19 cellular contexts compared by ENCODE assay signal in genomic region chr12:18552829-18553228, GRCh38.
DNase-seq lines count a peak whose midpoint lies in the region; ATAC-seq, FAIRE-seq and TF ChIP-seq lines count a peak whose summit lies in the region.
"Had no signal": no experiment of that assay in that cellular context is flagged by ENCODE, and none has a peak within 500 bp of the region (broad histone marks: within the 10 kb centered on the region; RNA-seq: fewer than 3 reads in every experiment).

No MANE protein-coding gene starts in this region.

- no peak overlapping the region for H3K4me2 ChIP-seq in keratinocyte (ENCODE audit: control insufficient read depth, extremely low read depth, insufficient read depth, low read depth, low read length)

- H3K9ac ChIP-seq in keratinocyte (ENCODE audit: control insufficient read depth, extremely low read depth, insufficient read depth, low read length) = no peak overlapping the region

- H3K27ac ChIP-seq in RWPE2 (ENCODE audit: poor library complexity, severe bottlenecking) (no peak overlapping the region), keratinocyte (ENCODE audit: control insufficient read depth, insufficient read depth, low read length) (no peak overlapping the region)
- H3K27ac ChIP-seq: SJCRH30 had no signal

- no peaks in the 10 kb centered on the region for H3K79me2 ChIP-seq in keratinocyte (ENCODE audit: control insufficient read depth, insufficient read depth, low read length)

- no peak for FAIRE-seq in keratinocyte (lab: Jason Lieb, UNC)
- FAIRE-seq: endothelial cell of umbilical vein had no signal

- peak; percentile 1 for DNase-seq in DMS 273 (lab: John Stamatoyannopoulos, UW; ENCODE audit: unreplicated experiment)
- no peak for DNase-seq in DMS 273 treated with DMSO at 0.1 percent for 48 hours (lab: John Stamatoyannopoulos, UW)
- DNase-seq in RWPE2 (ENCODE audit: low spot score) = no peak
- no peak for DNase-seq in keratinocyte (ENCODE audit: low read depth, low spot score)
- DNase-seq in ACHN = no peak
- no peak for DNase-seq in HUDEP-2 (lab: John Stamatoyannopoulos, UW; ENCODE audit: unreplicated experiment in 76 of 76)
- DNase-seq in NCI-H2081 (lab: John Stamatoyannopoulos, UW) = no peak
- DNase-seq: 8988T; activated CD4-positive, alpha-beta T cell treated with anti-CD3 and anti-CD28 coated beads for 1 hour; activated CD8-positive, alpha-beta memory T cell treated with anti-CD3 and anti-CD28 coated beads, Interleukin-2, amount 10 ng/mL, durations not matched to agents 7 days and 5 days; activated effector memory CD4-positive, alpha-beta T cell treated with Interleukin-2 at 50 U/mL for 16 hours; aorta; CD4-positive, alpha-beta T cell; NCI-H2081 treated with DMSO at 0.1 percent for 48 hours; stimulated activated CD4-positive, alpha-beta T cell treated with anti-CD3 and anti-CD28 coated beads, Interleukin-2, amount 100 ng/mL, for 24 hours; T-helper 9 cell had no signal

- no peaks in the 10 kb centered on the region for H3K36me3 ChIP-seq in RWPE2 (ENCODE audit: low read depth)
- H3K36me3 ChIP-seq in keratinocyte (ENCODE audit: control insufficient read depth in 2 of 2, extremely low read depth in 1 of 2, insufficient read depth in 2 of 2, low read length in 2 of 2) = no peaks in the 10 kb centered on the region
- H3K36me3 ChIP-seq: SJCRH30 had no signal

- no peak overlapping the region for H2AFZ ChIP-seq in keratinocyte (ENCODE audit: control insufficient read depth, low read length)

- no peaks in the 10 kb centered on the region for H4K20me1 ChIP-seq in keratinocyte (ENCODE audit: control insufficient read depth, extremely low read depth, insufficient read depth, low read length)

- H3K9me1 ChIP-seq in keratinocyte (ENCODE audit: control insufficient read depth, extremely low read depth, insufficient read depth, low read length) = no peaks in the 10 kb centered on the region

- H3K9me3 ChIP-seq in RWPE2 (ENCODE audit: severe bottlenecking) (no peaks in the 10 kb centered on the region), keratinocyte (ENCODE audit: control insufficient read depth, low read depth, low read length) (no peaks in the 10 kb centered on the region)
- H3K9me3 ChIP-seq: SJCRH30 had no signal

- H3K4me1 ChIP-seq in RWPE2 (ENCODE audit: insufficient read depth, poor library complexity, severe bottlenecking) = no peaks in the 10 kb centered on the region
- no peaks in the 10 kb centered on the region for H3K4me1 ChIP-seq in keratinocyte (ENCODE audit: control insufficient read depth, extremely low read depth, insufficient read depth, low read length)
- H3K4me1 ChIP-seq: SJCRH30 had no signal

- H3K4me3 ChIP-seq in RWPE2 (ENCODE audit: severe bottlenecking) = no peak overlapping the region
- H3K4me3 ChIP-seq in keratinocyte (ENCODE audit: control insufficient read depth in 2 of 3, extremely low read depth in 1 of 3, insufficient read depth in 2 of 3, low read depth in 1 of 3, low read length in 3 of 3) = no peak overlapping the region
- H3K4me3 ChIP-seq: SJCRH30 had no signal

- TF ChIP-seq CTCF in LNCAP (IDR thresholded peaks at IDR 0.05) (peak; percentile 42), RWPE2 (IDR thresholded peaks at IDR 0.05; ENCODE audit: poor library complexity, severe bottlenecking) (peak; percentile 8), keratinocyte (optimal IDR thresholded peaks at IDR 0.05 in 1 of 3, IDR thresholded peaks at IDR 0.05 in 1 of 3, conservative IDR thresholded peaks at IDR 0.05 in 1 of 3; ENCODE audit: extremely low read depth in 1 of 3, insufficient read depth in 2 of 3, low read length in 3 of 3) (peak in 2 of 3 experiments; percentile 6 to 40)

- in situ Hi-C loops in ACHN (cut with HindIII; ENCODE audit: low pct_ligation_motif_present, low pct_unique_long_range_greater_than_20kb, low sequenced_read_pairs) = no loop called here

- H3K27me3 ChIP-seq in RWPE2 (ENCODE audit: insufficient read depth, poor library complexity, severe bottlenecking) (no peaks in the 10 kb centered on the region), keratinocyte (ENCODE audit: control insufficient read depth, extremely low read depth, insufficient read depth, low read length) (no peaks in the 10 kb centered on the region)
- H3K27me3 ChIP-seq: SJCRH30 had no signal

- dilution Hi-C loops in keratinocyte (cut with MboI; ENCODE audit: extremely low pct_ligation_motif_present, low sequenced_read_pairs) = no loop called here

- ATAC-seq in RWPE2 (ENCODE audit: low read depth) = no peak
- ATAC-seq: activated CD8-positive, alpha-beta memory T cell treated with anti-CD3 and anti-CD28 coated beads, Interleukin-2, amount 10 ng/mL, durations not matched to agents 7 days and 5 days had no signal
